ENCODE assay signal across 1 cellular context in the genomic region with DNA sequence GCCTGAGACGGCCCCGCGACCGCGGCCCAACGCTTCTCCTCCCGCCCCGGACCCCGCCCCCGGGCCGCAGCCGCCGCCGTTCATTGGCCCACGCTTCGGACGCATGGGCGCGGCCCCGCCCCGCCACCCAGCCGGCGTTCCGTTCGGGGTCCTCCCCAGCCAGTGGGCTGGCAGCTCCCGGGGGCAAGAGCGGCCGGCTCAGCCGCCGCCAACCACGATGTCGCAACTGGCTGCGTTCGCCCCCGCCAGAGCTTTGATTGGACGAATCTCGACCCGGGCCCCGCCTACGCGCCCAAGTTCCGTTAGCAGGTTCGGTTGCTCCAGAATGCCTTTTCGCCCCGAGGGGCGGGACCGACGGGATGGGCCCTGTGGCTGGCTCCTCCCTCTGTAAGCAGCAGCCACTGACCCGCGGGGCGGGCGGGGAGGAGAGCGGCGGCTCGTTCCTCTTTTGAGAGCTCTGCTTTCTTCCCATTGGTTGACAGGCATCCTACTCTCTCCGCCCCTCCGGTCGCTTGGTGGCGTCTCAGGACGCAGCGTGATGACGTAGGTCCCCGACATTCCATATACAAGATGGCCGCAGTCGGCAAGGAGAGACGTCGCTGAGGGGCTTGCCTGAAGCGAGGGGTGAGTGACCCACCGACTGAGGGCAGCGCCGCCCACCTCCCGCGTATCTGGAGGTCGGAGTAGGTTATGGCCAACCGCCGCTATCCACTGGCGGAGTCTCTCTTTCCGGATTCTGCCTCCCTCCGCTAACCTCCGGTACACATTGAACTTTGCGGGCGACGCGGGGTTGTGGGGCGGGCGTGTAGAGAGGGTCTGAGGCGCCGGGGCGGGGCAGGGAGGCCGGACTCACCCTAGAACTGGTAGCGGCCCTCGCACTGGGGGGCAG.
A peak's percentile ranks its signal among the peaks of the same experiment; 100 is the strongest.
TF ChIP-seq lines count a peak whose summit lies in the region.

Gene CCNK (plus strand): TSS at position 554 of the 889 bp plus-strand sequence. CDS start 11,269 bp downstream, outside the sequence.
Gene SETD3 (minus strand): TSS at position 4 of the 889 bp plus-strand sequence. CDS start 15,054 bp downstream, outside the sequence.

TF ChIP-seq in HepG2, 621 proteins besides CTCF, POLR2A, EP300 and RAD21 (continued from another document and continues in another):
- TF ChIP-seq MAFG (CRISPR knock-in tag; IDR thresholded peaks at IDR 0.05) (no peak), MYC (CRISPR knock-in tag; IDR thresholded peaks at IDR 0.05; ENCODE audit: borderline replicate concordance) (peak; percentile 58; the same call in 1 of the 2 replicates), ZSCAN22 (CRISPR knock-in tag; IDR thresholded peaks at IDR 0.05) (no peak), SIX1 (CRISPR knock-in tag; IDR thresholded peaks at IDR 0.05; ENCODE audit: borderline replicate concordance) (no peak), ZNF674 (CRISPR knock-in tag; IDR thresholded peaks at IDR 0.05; ENCODE audit: low read depth) (no peak), POGZ (CRISPR knock-in tag; IDR thresholded peaks at IDR 0.05) (peak; percentile 87), PHF20 (CRISPR knock-in tag; IDR thresholded peaks at IDR 0.05) (peak; percentile 91), ZNF280D (CRISPR knock-in tag; IDR thresholded peaks at IDR 0.05) (0 out of 2 replicates have a peak, but pooled peaks have one; percentile 38), MIXL1 (CRISPR knock-in tag; IDR thresholded peaks at IDR 0.05) (no peak), ZBTB33 (CRISPR knock-in tag; IDR thresholded peaks at IDR 0.05) (no peak; the same call in 1 of the 2 replicates), CBX5 (CRISPR knock-in tag; IDR thresholded peaks at IDR 0.05; ENCODE audit: borderline replicate concordance) (peak; percentile 38; the same call in 1 of the 2 replicates), PITX1 (CRISPR knock-in tag; IDR thresholded peaks at IDR 0.05) (peak; percentile 43; the same call in 1 of the 2 replicates), ZNF143 (CRISPR knock-in tag; IDR thresholded peaks at IDR 0.05) (peak; percentile 74), ZBTB42 (CRISPR knock-in tag; IDR thresholded peaks at IDR 0.05) (no peak), MAZ (IDR thresholded peaks at IDR 0.05; ENCODE audit: borderline replicate concordance, low read depth, low read length) (peak; percentile 78), MAZ (CRISPR knock-in tag; IDR thresholded peaks at IDR 0.05; ENCODE audit: low read depth) (peak; percentile 59; the same call in 1 of the 2 replicates), STAG1 (CRISPR knock-in tag; IDR thresholded peaks at IDR 0.05) (no peak), ZNF850 (CRISPR knock-in tag; conservative IDR thresholded peaks at IDR 0.05) (no peak), MNT (IDR thresholded peaks at IDR 0.05) (peak; percentile 17; the same call in 1 of the 2 replicates), FOSL2 (CRISPR knock-in tag; IDR thresholded peaks at IDR 0.05) (peak; percentile 45; the same call in 1 of the 2 replicates), MTA3 (CRISPR knock-in tag; IDR thresholded peaks at IDR 0.05) (no peak), RBFOX2 (IDR thresholded peaks at IDR 0.05; ENCODE audit: low read depth, low read length) (peak; percentile 74), ZNF317 (CRISPR knock-in tag; IDR thresholded peaks at IDR 0.05) (peak; percentile 53), POGK (CRISPR knock-in tag; conservative IDR thresholded peaks at IDR 0.05) (no peak), AGO2 (optimal IDR thresholded peaks at IDR 0.05; ENCODE audit: low read depth, low read length) (no peak), NCOR1 (IDR thresholded peaks at IDR 0.05; ENCODE audit: borderline replicate concordance, low read length) (no peak; the same call in 1 of the 2 replicates), NFE2L1 (CRISPR knock-in tag; IDR thresholded peaks at IDR 0.05; ENCODE audit: borderline replicate concordance) (no peak), SMARCC2 (IDR thresholded peaks at IDR 0.05) (no peak), ZNF224 (CRISPR knock-in tag; IDR thresholded peaks at IDR 0.05) (0 out of 2 replicates have a peak, but pooled peaks have one; percentile 59), ZNF629 (CRISPR knock-in tag; conservative IDR thresholded peaks at IDR 0.05) (no peak), CBX1 (IDR thresholded peaks at IDR 0.05; ENCODE audit: low read depth) (peak; percentile 38), ZNF121 (CRISPR knock-in tag; IDR thresholded peaks at IDR 0.05) (peak; percentile 61; the same call in 1 of the 2 replicates), SP4 (CRISPR knock-in tag; IDR thresholded peaks at IDR 0.05) (peak; percentile 98), ZNF781 (CRISPR knock-in tag; IDR thresholded peaks at IDR 0.05; ENCODE audit: borderline replicate concordance, not compliant biosample characterization) (peak; percentile 19), SRSF1 (optimal IDR thresholded peaks at IDR 0.05; ENCODE audit: low read depth, low read length) (no peak), MATR3 (CRISPR knock-in tag; IDR thresholded peaks at IDR 0.05) (no peak), THRA (CRISPR knock-in tag; IDR thresholded peaks at IDR 0.05; ENCODE audit: borderline replicate concordance) (peak; percentile 60; the same call in 1 of the 2 replicates), ZNF614 (CRISPR knock-in tag; IDR thresholded peaks at IDR 0.05; ENCODE audit: borderline replicate concordance) (0 out of 2 replicates have a peak, but pooled peaks have one; percentile 44), ZNF513 (CRISPR knock-in tag; conservative IDR thresholded peaks at IDR 0.05) (no peak), MIER3 (CRISPR knock-in tag; IDR thresholded peaks at IDR 0.05; ENCODE audit: borderline replicate concordance) (no peak; the same call in 1 of the 2 replicates), ZNF33B (CRISPR knock-in tag; IDR thresholded peaks at IDR 0.05) (no peak), PHF8 (CRISPR knock-in tag; IDR thresholded peaks at IDR 0.05) (peak; percentile 87)
- TF ChIP-seq, protein P1, sequence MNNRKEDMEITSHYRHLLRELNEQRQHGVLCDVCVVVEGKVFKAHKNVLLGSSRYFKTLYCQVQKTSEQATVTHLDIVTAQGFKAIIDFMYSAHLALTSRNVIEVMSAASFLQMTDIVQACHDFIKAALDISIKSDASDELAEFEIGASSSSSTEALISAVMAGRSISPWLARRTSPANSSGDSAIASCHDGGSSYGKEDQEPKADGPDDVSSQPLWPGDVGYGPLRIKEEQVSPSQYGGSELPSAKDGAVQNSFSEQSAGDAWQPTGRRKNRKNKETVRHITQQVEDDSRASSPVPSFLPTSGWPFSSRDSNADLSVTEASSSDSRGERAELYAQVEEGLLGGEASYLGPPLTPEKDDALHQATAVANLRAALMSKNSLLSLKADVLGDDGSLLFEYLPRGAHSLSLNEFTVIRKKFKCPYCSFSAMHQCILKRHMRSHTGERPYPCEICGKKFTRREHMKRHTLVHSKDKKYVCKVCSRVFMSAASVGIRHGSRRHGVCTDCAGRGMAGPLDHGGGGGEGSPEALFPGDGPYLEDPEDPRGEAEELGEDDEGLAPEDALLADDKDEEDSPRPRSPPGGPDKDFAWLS (CRISPR knock-in tag; IDR thresholded peaks at IDR 0.05; ENCODE audit: borderline replicate concordance) = no peak
- TF ChIP-seq, protein P2, sequence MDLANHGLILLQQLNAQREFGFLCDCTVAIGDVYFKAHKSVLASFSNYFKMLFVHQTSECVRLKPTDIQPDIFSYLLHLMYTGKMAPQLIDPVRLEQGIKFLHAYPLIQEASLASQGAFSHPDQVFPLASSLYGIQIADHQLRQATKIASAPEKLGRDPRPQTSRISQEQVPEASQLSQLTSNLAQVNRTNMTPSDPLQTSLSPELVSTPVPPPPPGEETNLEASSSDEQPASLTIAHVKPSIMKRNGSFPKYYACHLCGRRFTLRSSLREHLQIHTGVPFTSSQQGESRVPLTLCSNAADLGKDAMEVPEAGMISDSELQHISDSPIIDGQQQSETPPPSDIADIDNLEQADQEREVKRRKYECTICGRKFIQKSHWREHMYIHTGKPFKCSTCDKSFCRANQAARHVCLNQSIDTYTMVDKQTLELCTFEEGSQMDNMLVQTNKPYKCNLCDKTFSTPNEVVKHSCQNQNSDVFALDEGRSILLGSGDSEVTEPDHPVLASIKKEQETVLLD (CRISPR knock-in tag; IDR thresholded peaks at IDR 0.05; ENCODE audit: low read depth) = peak; percentile 80
